ENCODE assay signal across 8 cellular contexts in genomic region chrX:155070975-155071693, GRCh38. TPM values are rescaled to one million over a fixed set of nuclear protein-coding genes. Genes with fewer than 3 reads are reported as not detected.
DNase-seq lines count a peak whose midpoint lies in the region; ATAC-seq and TF ChIP-seq lines count a peak whose summit lies in the region.

TSS of gene BRCC3 (plus strand) at chrX:155071508. CDS start at chrX:155071528, 20 bp downstream.
TSS of gene CMC4 (minus strand) at chrX:155071136. CDS start at chrX:155064023, 7,113 bp downstream.
TSS of gene MTCP1 (minus strand) at chrX:155071136. CDS start at chrX:155066010, 5,126 bp downstream.

- peak; percentile 97 for DNase-seq in DMS 273 (lab: John Stamatoyannopoulos, UW; ENCODE audit: unreplicated experiment)
- DNase-seq in HuH-7.5 (ENCODE audit: low spot score): peak; percentile 61
- peak; percentile 85 for DNase-seq in PC-3
- DNase-seq in activated T-cell treated with anti-CD3 and anti-CD28 coated beads for 48 hours (ENCODE audit: low read depth): peak; percentile 77
- DNase-seq in stimulated activated CD8-positive, alpha-beta memory T cell treated with anti-CD3 and anti-CD28 coated beads, Interleukin-4, amount 100 ng/mL, for 48 hours: peak; percentile 80

- ATAC-seq in GM21526 (IDR thresholded peaks at IDR 0.05; ENCODE audit: low FRiP score, unreplicated experiment) (peak; percentile 84), PC-3 (peak; percentile 87)

- H2AFZ ChIP-seq in PC-3 (ENCODE audit: low read length): peak within 1 kb of the TSS; percentile 83

- whole genome bisulfite sequencing in esophagus, 2 donors: 1 to 27% methylated on average over 56 to 77 of the region's 81 CpGs

- peak within 1 kb of the TSS; percentile 86 for H3K9ac ChIP-seq in PC-3 (ENCODE audit: low read length)
- peak within 1 kb of the TSS; percentile 80 for H3K9ac ChIP-seq in mucosa of stomach (ENCODE audit: low read length)

- H3F3A ChIP-seq in PC-3 (ENCODE audit: low read length, unreplicated experiment): no peaks in the 10 kb centered on the region

- H3K4me3 ChIP-seq in PC-3 (ENCODE audit: low read length): peak within 1 kb of the TSS; percentile 98
- peak within 1 kb of the TSS; percentile 67 to 79 for H3K4me3 ChIP-seq in esophagus (ENCODE audit: low read depth in 1 of 2, low read length in 2 of 2)
- H3K4me3 ChIP-seq in mucosa of stomach (ENCODE audit: low read length): peak within 1 kb of the TSS; percentile 71

- H3K9me2 ChIP-seq in PC-3 (replicated peaks; ENCODE audit: low read length): no peaks in the 10 kb centered on the region

- no peaks in the 10 kb centered on the region for H3K9me3 ChIP-seq in PC-3 (ENCODE audit: low read length)
- H3K9me3 ChIP-seq in esophagus (ENCODE audit: control insufficient read depth in 2 of 2, insufficient read depth in 1 of 2, low read depth in 1 of 2, low read length in 1 of 2): no peaks in the 10 kb centered on the region
- no peaks in the 10 kb centered on the region for H3K9me3 ChIP-seq in mucosa of stomach (ENCODE audit: control insufficient read depth, low read length)

- peaks cover 3% of the 10 kb centered on the region; the same call in 1 of the 2 replicates for H3K36me3 ChIP-seq in PC-3 (ENCODE audit: low read depth, low read length)
- H3K36me3 ChIP-seq in esophagus (ENCODE audit: control insufficient read depth in 2 of 2, insufficient read depth in 2 of 2, low read length in 1 of 2): no peaks in the 10 kb centered on the region
- no peaks in the 10 kb centered on the region for H3K36me3 ChIP-seq in mucosa of stomach (ENCODE audit: control insufficient read depth, insufficient read depth, low read length)

- peaks cover 79% of the 10 kb centered on the region for H3K79me2 ChIP-seq in PC-3 (ENCODE audit: low read length)

- intact Hi-C loops in PC-3 (cut with micrococcal nuclease): loop anchor here (1.0 kb wide), 1 partner anchor 45 kb away; the partner anchor contains the start of gene FUNDC2

- H3K4me2 ChIP-seq in PC-3 (ENCODE audit: low read length): peak within 1 kb of the TSS; percentile 97

- H4K20me1 ChIP-seq in PC-3 (ENCODE audit: low read length): peaks cover 7% of the 10 kb centered on the region; the same call in 1 of the 2 replicates

- peaks cover 47% of the 10 kb centered on the region for H3K4me1 ChIP-seq in PC-3 (ENCODE audit: insufficient read depth, low read length)
- H3K4me1 ChIP-seq in esophagus (ENCODE audit: control insufficient read depth in 2 of 2, insufficient read depth in 2 of 2, low read length in 1 of 2): no peaks in the 10 kb centered on the region
- no peaks in the 10 kb centered on the region for H3K4me1 ChIP-seq in mucosa of stomach (ENCODE audit: control insufficient read depth, insufficient read depth, low read length)

- H3K27me3 ChIP-seq in PC-3 (ENCODE audit: low read length) (no peaks in the 10 kb centered on the region), esophagus (ENCODE audit: control insufficient read depth in 1 of 2, insufficient read depth in 2 of 2, low read length in 2 of 2) (no peaks in the 10 kb centered on the region), mucosa of stomach (ENCODE audit: control insufficient read depth, insufficient read depth, low read length) (no peaks in the 10 kb centered on the region)

- no peak for TF ChIP-seq CTCF in PC-3 (conservative IDR thresholded peaks at IDR 0.05; ENCODE audit: low read depth, low read length)

- BruUV-seq in PC-3 (replicated peaks; lab: Mats Ljungman, UMichigan): no TSS peak

- peak within 1 kb of the TSS; percentile 44 for H3K27ac ChIP-seq in PC-3 (ENCODE audit: low read length)
- peak within 1 kb of the TSS; percentile 78 to 91 for H3K27ac ChIP-seq in esophagus (ENCODE audit: low read depth in 2 of 2, low read length in 1 of 2)

- CTCF ChIA-PET in PC-3 (lab: Charles Lee): no interaction called here

- POLR2A ChIA-PET in PC-3 (lab: Charles Lee; ENCODE audit: unreplicated experiment): interaction anchor here (0.6 kb wide), 1 partner anchor 90 kb away, joined by 6 read pairs; no protein-coding TSS in a partner anchor

RNA-seq across cellular contexts. Expression of gene BRCC3, which starts in this region (rescaled TPM):
- 18.0 and 19.7 TPM in 2 replicates for total RNA-seq in PC-3 (2014; rRNA removed)
- 10 to 100 TPM in 1 of 2 donors, 1 to 10 TPM in 1; 9.8 to 17.6 TPM for polyA plus RNA-seq in esophagus

RNA-seq across cellular contexts. Expression of gene CMC4, which starts in this region (rescaled TPM):
- total RNA-seq in PC-3 (2014; rRNA removed): 20.7 and 31.9 TPM in 2 replicates
- 10 to 100 TPM; 10.1 to 14.2 TPM for polyA plus RNA-seq in esophagus

RNA-seq across cellular contexts. Expression of gene MTCP1, which starts in this region (rescaled TPM):
- 6.6 and 17.9 TPM in 2 replicates for total RNA-seq in PC-3 (2014; rRNA removed)
- 10 to 100 TPM; 11.6 to 64.1 TPM for polyA plus RNA-seq in esophagus

Comparison
In these comparisons a context has a peak if more than half of its experiments do, and no peak if none do; other contexts are left out.
1. Peak in every context shown above with its lines: DNase-seq, ATAC-seq, H3K4me3 ChIP-seq and H3K27ac ChIP-seq.